Comparison of ENCODE assay signal across 14 cellular contexts in genomic region chr16:30532285-30533145, GRCh38. TPM values are rescaled to one million over a fixed set of nuclear protein-coding genes. Genes with fewer than 3 reads are reported as not detected.
DNase-seq lines count a peak whose midpoint lies in the region; ATAC-seq and TF ChIP-seq lines count a peak whose summit lies in the region.
"Had no signal": no experiment of that assay in that cellular context is flagged by ENCODE, and none has a peak within 500 bp of the region (broad histone marks: within the 10 kb centered on the region; RNA-seq: fewer than 3 reads in every experiment).

No MANE protein-coding gene starts in this region.

- H3K4me1 ChIP-seq in left ventricle myocardium inferior = peaks cover 45% of the 10 kb centered on the region
- H3K4me1 ChIP-seq in naive thymus-derived CD4-positive, alpha-beta T cell (ENCODE audit: control insufficient read depth in 2 of 2, insufficient read depth in 2 of 2, low read length in 2 of 2) = peaks cover 8 to 18% of the 10 kb centered on the region in 2 donors

- H3K27me3 ChIP-seq in left ventricle myocardium inferior (ENCODE audit: low read depth) = no peaks in the 10 kb centered on the region
- no peaks in the 10 kb centered on the region for H3K27me3 ChIP-seq in naive thymus-derived CD4-positive, alpha-beta T cell (ENCODE audit: control insufficient read depth in 2 of 2, insufficient read depth in 2 of 2, low read length in 2 of 2)
- H3K27me3 ChIP-seq: ascending aorta, BE2C, tibial artery had no signal

- intact Hi-C loops in left ventricle myocardium inferior (cut with micrococcal nuclease) (no loop called here), left cardiac atrium (cut with DNase I) (no loop called here)
- intact Hi-C loops in naive thymus-derived CD4-positive, alpha-beta T cell (cut with micrococcal nuclease) = no loop called here

- ATAC-seq in left cardiac atrium (no peak), GM18907 (IDR thresholded peaks at IDR 0.05; ENCODE audit: unreplicated experiment) (no peak)
- ATAC-seq in activated naive CD8-positive, alpha-beta T cell treated with anti-CD3 and anti-CD28 coated beads, Interleukin-2, amount 10 ng/mL, durations not matched to agents 7 days and 5 days (ENCODE audit: low read depth) = no peak
- no peak for ATAC-seq in naive thymus-derived CD4-positive, alpha-beta T cell
- ATAC-seq: GM12878 had no signal

- peaks cover 10% of the 10 kb centered on the region for H3K36me3 Mint-ChIP-seq in activated naive CD8-positive, alpha-beta T cell treated with anti-CD3 and anti-CD28 coated beads, Interleukin-2, amount 10 ng/mL, durations not matched to agents 7 days and 5 days
- peaks cover 0 to 9% (median 0%) of the 10 kb centered on the region in 5 donors for H3K36me3 Mint-ChIP-seq in naive thymus-derived CD4-positive, alpha-beta T cell

- POLR2A ChIA-PET in activated naive CD8-positive, alpha-beta T cell treated with anti-CD3 and anti-CD28 coated beads, Interleukin-2, amount 10 ng/mL, durations not matched to agents 7 days and 5 days (lab: Charles Lee) = interaction anchor here (4.5 kb wide), 1 partner anchor 39 kb away, joined by 60 read pairs; the partner anchor contains the start of gene ZNF688
- POLR2A ChIA-PET in naive thymus-derived CD4-positive, alpha-beta T cell (lab: Charles Lee) = interaction anchor here (0.5 kb wide), 1 partner anchor 39 kb away, joined by 3 read pairs; no protein-coding TSS in a partner anchor

- no peak for DNase-seq in left ventricle myocardium inferior
- no peak for DNase-seq in left cardiac atrium
- no peak for DNase-seq in activated naive CD8-positive, alpha-beta T cell treated with anti-CD3 and anti-CD28 coated beads, Interleukin-2, amount 10 ng/mL, durations not matched to agents 7 days and 5 days
- no peak for DNase-seq in naive thymus-derived CD4-positive, alpha-beta T cell
- DNase-seq in GM19238 (ENCODE audit: insufficient read length, low spot score) = no peak
- no peak for DNase-seq in epidermal melanocyte (ENCODE audit: insufficient read length, low spot score)
- no peak for DNase-seq in GM13977 (ENCODE audit: low spot score)
- DNase-seq: BE2C; SHP77 treated with DMSO at 0.1 percent for 48 hours; stimulated activated CD4-positive, alpha-beta T cell treated with anti-CD3 and anti-CD28 coated beads, Interleukin-12 subunit alpha, Interleukin-12 subunit beta, amount 100 ng/mL, for 4 hours; tibial artery had no signal

- H3K36me3 ChIP-seq in left ventricle myocardium inferior = peaks cover 20% of the 10 kb centered on the region
- H3K36me3 ChIP-seq in naive thymus-derived CD4-positive, alpha-beta T cell (ENCODE audit: control insufficient read depth in 2 of 3, insufficient read depth in 3 of 3, low read length in 3 of 3) = peaks cover 0 to 20% (median 0%) of the 10 kb centered on the region in 3 experiments
- H3K36me3 ChIP-seq: BE2C had no signal

- H3K4me1 Mint-ChIP-seq in activated naive CD8-positive, alpha-beta T cell treated with anti-CD3 and anti-CD28 coated beads, Interleukin-2, amount 10 ng/mL, durations not matched to agents 7 days and 5 days = peaks cover 30% of the 10 kb centered on the region
- H3K4me1 Mint-ChIP-seq in naive thymus-derived CD4-positive, alpha-beta T cell = peaks cover 22 to 62% (median 48%) of the 10 kb centered on the region in 7 donors

- H3K4me3 Mint-ChIP-seq in activated naive CD8-positive, alpha-beta T cell treated with anti-CD3 and anti-CD28 coated beads, Interleukin-2, amount 10 ng/mL, durations not matched to agents 7 days and 5 days = peak overlapping the region; percentile 96
- H3K4me3 Mint-ChIP-seq in naive thymus-derived CD4-positive, alpha-beta T cell = peak overlapping the region in 5 of 10 donors; percentile 45 to 91 (median 59)

- no peak overlapping the region for H3K27ac ChIP-seq in left ventricle myocardium inferior (replicated peaks)
- H3K27ac ChIP-seq in naive thymus-derived CD4-positive, alpha-beta T cell (ENCODE audit: low read depth, low read length) = peak overlapping the region; percentile 98
- H3K27ac ChIP-seq: ascending aorta had no signal

- no peak for TF ChIP-seq CTCF in left ventricle myocardium inferior (IDR thresholded peaks at IDR 0.05; ENCODE audit: borderline replicate concordance)
- no peak for TF ChIP-seq CTCF in GM13977 (IDR thresholded peaks at IDR 0.05; ENCODE audit: extremely low read depth, insufficient read depth, missing control alignments)

- CTCF ChIA-PET in naive thymus-derived CD4-positive, alpha-beta T cell (lab: Charles Lee) = no interaction called here

- H3K9me3 Mint-ChIP-seq in activated naive CD8-positive, alpha-beta T cell treated with anti-CD3 and anti-CD28 coated beads, Interleukin-2, amount 10 ng/mL, durations not matched to agents 7 days and 5 days = no peaks in the 10 kb centered on the region
- H3K9me3 Mint-ChIP-seq in naive thymus-derived CD4-positive, alpha-beta T cell = peaks cover 0 to 1% (median 0%) of the 10 kb centered on the region in 11 donors

- no peaks in the 10 kb centered on the region for H3K27me3 Mint-ChIP-seq in activated naive CD8-positive, alpha-beta T cell treated with anti-CD3 and anti-CD28 coated beads, Interleukin-2, amount 10 ng/mL, durations not matched to agents 7 days and 5 days
- H3K27me3 Mint-ChIP-seq in naive thymus-derived CD4-positive, alpha-beta T cell = no peaks in the 10 kb centered on the region

- in situ Hi-C loops in GM13977 (cut with MboI; ENCODE audit: low pct_unique_long_range_greater_than_20kb, low sequenced_read_pairs, unreplicated experiment) = loop anchor here (10.0 to 25.0 kb wide), 2 partner anchors 78 to 105 kb away; no protein-coding TSS in a partner anchor

- peak overlapping the region; percentile 93 for H3K4me3 ChIP-seq in left ventricle myocardium inferior
- H3K4me3 ChIP-seq in naive thymus-derived CD4-positive, alpha-beta T cell (ENCODE audit: low read length) = no peak overlapping the region

- H3K27ac Mint-ChIP-seq in activated naive CD8-positive, alpha-beta T cell treated with anti-CD3 and anti-CD28 coated beads, Interleukin-2, amount 10 ng/mL, durations not matched to agents 7 days and 5 days = peak overlapping the region; percentile 70
- peak overlapping the region in 4 of 9 donors; percentile 48 to 99 (median 88) for H3K27ac Mint-ChIP-seq in naive thymus-derived CD4-positive, alpha-beta T cell

- H3K9me3 ChIP-seq in left ventricle myocardium inferior (replicated peaks) = no peaks in the 10 kb centered on the region
- no peaks in the 10 kb centered on the region for H3K9me3 ChIP-seq in naive thymus-derived CD4-positive, alpha-beta T cell (ENCODE audit: control insufficient read depth in 2 of 3, low read length in 3 of 3)
- H3K9me3 ChIP-seq: ascending aorta, BE2C, tibial artery had no signal

RNA-seq across cellular contexts. Expression of gene ZNF747, which starts 2.1 kb away (rescaled TPM):
- total RNA-seq in left ventricle myocardium inferior = 8.9 TPM
- total RNA-seq in left cardiac atrium = 1 to 10 TPM; 8.0 to 8.2 TPM
- total RNA-seq in activated naive CD8-positive, alpha-beta T cell treated with anti-CD3 and anti-CD28 coated beads, Interleukin-2, amount 10 ng/mL, durations not matched to agents 7 days and 5 days = 10 to 100 TPM; 11.9 to 12.5 TPM
- 10 to 100 TPM in 4 of 5 experiments, 1 to 10 TPM in 1; 9.1 to 17.4 (median 13.8) TPM for total RNA-seq in naive thymus-derived CD4-positive, alpha-beta T cell
- 10 to 100 TPM in 1 of 2 donors, 1 to 10 TPM in 1; 8.9 to 11.7 TPM for polyA plus RNA-seq in naive thymus-derived CD4-positive, alpha-beta T cell

RNA-seq across cellular contexts. Expression of gene ZNF768, which starts 6.1 kb away (rescaled TPM):
- total RNA-seq in left ventricle myocardium inferior (61.1 TPM), left cardiac atrium (10 to 100 TPM; 46.4 to 55.5 TPM)
- total RNA-seq in activated naive CD8-positive, alpha-beta T cell treated with anti-CD3 and anti-CD28 coated beads, Interleukin-2, amount 10 ng/mL, durations not matched to agents 7 days and 5 days = 1 to 10 TPM; 7.4 to 8.1 TPM
- 1 to 10 TPM; 6.0 to 8.5 (median 7.3) TPM for total RNA-seq in naive thymus-derived CD4-positive, alpha-beta T cell
- polyA plus RNA-seq in naive thymus-derived CD4-positive, alpha-beta T cell = 1 to 10 TPM; 1.6 to 2.4 TPM

RNA-seq across cellular contexts. Expression of gene ZNF764, which starts 25.7 kb away (rescaled TPM):
- total RNA-seq in left ventricle myocardium inferior (8.9 TPM), left cardiac atrium (1 to 10 TPM; 5.7 to 8.7 TPM)
- total RNA-seq in activated naive CD8-positive, alpha-beta T cell treated with anti-CD3 and anti-CD28 coated beads, Interleukin-2, amount 10 ng/mL, durations not matched to agents 7 days and 5 days = 10 to 100 TPM; 20.9 to 23.3 TPM
- total RNA-seq in naive thymus-derived CD4-positive, alpha-beta T cell = 10 to 100 TPM; 11.9 to 20.9 (median 19.3) TPM
- polyA plus RNA-seq in naive thymus-derived CD4-positive, alpha-beta T cell = 1 to 10 TPM; 4.5 to 6.8 TPM

RNA-seq across cellular contexts. Expression of gene ZNF688, which starts 39.0 kb away (rescaled TPM):
- total RNA-seq in left ventricle myocardium inferior (10.8 TPM), left cardiac atrium (10 to 100 TPM in 1 of 2 donors, 1 to 10 TPM in 1; 7.9 to 12.5 TPM)
- 10 to 100 TPM; 17.8 to 18.3 TPM for total RNA-seq in activated naive CD8-positive, alpha-beta T cell treated with anti-CD3 and anti-CD28 coated beads, Interleukin-2, amount 10 ng/mL, durations not matched to agents 7 days and 5 days
- 10 to 100 TPM in 4 of 5 experiments, 1 to 10 TPM in 1; 8.8 to 24.3 (median 16.3) TPM for total RNA-seq in naive thymus-derived CD4-positive, alpha-beta T cell
- polyA plus RNA-seq in naive thymus-derived CD4-positive, alpha-beta T cell = 10 to 100 TPM; 29.7 to 33.2 TPM

RNA-seq across cellular contexts. Expression of gene ZNF785, which starts 53.0 kb away (rescaled TPM):
- 7.1 TPM for total RNA-seq in left ventricle myocardium inferior
- total RNA-seq in left cardiac atrium = 1 to 10 TPM; 8.2 to 9.8 TPM
- total RNA-seq in activated naive CD8-positive, alpha-beta T cell treated with anti-CD3 and anti-CD28 coated beads, Interleukin-2, amount 10 ng/mL, durations not matched to agents 7 days and 5 days = 10 to 100 TPM; 22.3 to 24.8 TPM
- total RNA-seq in naive thymus-derived CD4-positive, alpha-beta T cell = 10 to 100 TPM; 10.2 to 37.1 (median 21.4) TPM
- polyA plus RNA-seq in naive thymus-derived CD4-positive, alpha-beta T cell = 1 to 10 TPM; 2.6 to 4.4 TPM
